In genomic region chr11:72041364-72042058, GRCh38 we compare ENCODE assay signal across 8 cellular contexts. TPM values are rescaled to one million over a fixed set of nuclear protein-coding genes. Genes with fewer than 3 reads are reported as not detected.
DNase-seq lines count a peak whose midpoint lies in the region; ATAC-seq and TF ChIP-seq lines count a peak whose summit lies in the region.

No MANE protein-coding gene starts in this region.

- no peaks in the 10 kb centered on the region for H3K9me3 Mint-ChIP-seq in CD4-positive, CD25-positive, alpha-beta regulatory T cell
- no peaks in the 10 kb centered on the region for H3K9me3 Mint-ChIP-seq in naive thymus-derived CD8-positive, alpha-beta T cell

- H3K36me3 Mint-ChIP-seq in CD4-positive, CD25-positive, alpha-beta regulatory T cell = no peaks in the 10 kb centered on the region
- H3K36me3 Mint-ChIP-seq in naive thymus-derived CD8-positive, alpha-beta T cell = peaks cover 0 to 4% (median 0%) of the 10 kb centered on the region in 3 donors

- peak overlapping the region; percentile 94 for H3K27ac ChIP-seq in CD4-positive, CD25-positive, alpha-beta regulatory T cell (ENCODE audit: insufficient read depth, low read length, poor library complexity, severe bottlenecking)
- H3K27ac ChIP-seq in OCI-LY7 (ENCODE audit: low read depth, low read length, poor library complexity, severe bottlenecking) (peak overlapping the region; percentile 52), thoracic aorta (peak overlapping the region; percentile 93 to 94)

- peaks cover 46% of the 10 kb centered on the region; the same call in 1 of the 2 replicates for H3K79me2 ChIP-seq in OCI-LY7 (ENCODE audit: insufficient read depth, low read depth, low read length)

- H3K9me2 ChIP-seq in OCI-LY7 (ENCODE audit: insufficient read depth, low read length) = no peaks in the 10 kb centered on the region

- H3K4me1 ChIP-seq in CD4-positive, CD25-positive, alpha-beta regulatory T cell (ENCODE audit: control insufficient read depth, insufficient read depth, low read length, poor library complexity, severe bottlenecking) = peaks cover 64% of the 10 kb centered on the region
- H3K4me1 ChIP-seq in OCI-LY7 (ENCODE audit: insufficient read depth, low read length, poor library complexity, severe bottlenecking) (peaks cover 66% of the 10 kb centered on the region), thoracic aorta (ENCODE audit: control insufficient read depth in 1 of 2, low read depth in 2 of 2) (peaks cover 40 to 48% of the 10 kb centered on the region in 2 donors)

- H4K20me1 ChIP-seq in OCI-LY7 (ENCODE audit: insufficient read depth, low read length) = peaks cover 33% of the 10 kb centered on the region

- no peaks in the 10 kb centered on the region for H3K36me3 ChIP-seq in CD4-positive, CD25-positive, alpha-beta regulatory T cell (ENCODE audit: control insufficient read depth, insufficient read depth, low read length)
- peaks cover under 1% of the 10 kb centered on the region; the same call in 1 of the 2 replicates for H3K36me3 ChIP-seq in OCI-LY7 (ENCODE audit: insufficient read depth, low read length)
- no peaks in the 10 kb centered on the region for H3K36me3 ChIP-seq in thoracic aorta

- no peak overlapping the region for H3K27ac Mint-ChIP-seq in CD4-positive, CD25-positive, alpha-beta regulatory T cell
- H3K27ac Mint-ChIP-seq in naive thymus-derived CD8-positive, alpha-beta T cell = no peak overlapping the region

- peak; percentile 17 to 70 (median 57) for DNase-seq in CD4-positive, CD25-positive, alpha-beta regulatory T cell
- DNase-seq in OCI-LY7 (ENCODE audit: low spot score) = peak; percentile 27
- peak; percentile 51 for DNase-seq in activated effector memory CD4-positive, alpha-beta T cell treated with Interleukin-2 at 50 U/mL for 16 hours
- peak; percentile 88 for DNase-seq in fibroblast of villous mesenchyme (ENCODE audit: low read depth)
- peak; percentile 20 to 69 (median 46) for DNase-seq in naive thymus-derived CD8-positive, alpha-beta T cell
- DNase-seq in thoracic aorta (ENCODE audit: low spot score) = peak; percentile 17

- H2AFZ ChIP-seq in OCI-LY7 (ENCODE audit: low read length) = no peak overlapping the region

- H3K27me3 Mint-ChIP-seq in CD4-positive, CD25-positive, alpha-beta regulatory T cell = no peaks in the 10 kb centered on the region
- no peaks in the 10 kb centered on the region for H3K27me3 Mint-ChIP-seq in naive thymus-derived CD8-positive, alpha-beta T cell

- intact Hi-C loops in OCI-LY7 (cut with micrococcal nuclease; ENCODE audit: unreplicated experiment) = no loop called here

- POLR2A ChIA-PET in OCI-LY7 (lab: Charles Lee) = interaction anchor here (2.3 kb wide), 1 partner anchor 38 kb away, joined by 9 read pairs; the partner anchor contains the start of gene NUMA1
- POLR2A ChIA-PET in naive thymus-derived CD8-positive, alpha-beta T cell (lab: Charles Lee) = interaction anchor here (1.2 to 7.3 kb wide), 17 partner anchors 8 to 181 kb away, joined by 3 to 85 read pairs (median 7); partner anchors contain the start of genes ANAPC15, LAMTOR1, LRRC51 and NUMA1

- TF ChIP-seq CTCF in OCI-LY7 (conservative IDR thresholded peaks at IDR 0.05; ENCODE audit: low read length) (no peak), fibroblast of villous mesenchyme (IDR thresholded peaks at IDR 0.05; ENCODE audit: insufficient read depth, low read depth, low read length) (no peak), thoracic aorta (IDR thresholded peaks at IDR 0.05) (no peak)

- H3K9me3 ChIP-seq in CD4-positive, CD25-positive, alpha-beta regulatory T cell (ENCODE audit: control insufficient read depth in 2 of 2, low read length in 2 of 2) = no peaks in the 10 kb centered on the region
- H3K9me3 ChIP-seq in OCI-LY7 (ENCODE audit: low read length) = no peaks in the 10 kb centered on the region
- H3K9me3 ChIP-seq in thoracic aorta = no peaks in the 10 kb centered on the region

- peak overlapping the region; percentile 90 for H3K4me2 ChIP-seq in OCI-LY7 (ENCODE audit: low read length)

- peak; percentile 31 to 41 for ATAC-seq in CD4-positive, CD25-positive, alpha-beta regulatory T cell (ENCODE audit: low read depth in 2 of 2)
- ATAC-seq in HG03175 (IDR thresholded peaks at IDR 0.05; ENCODE audit: unreplicated experiment) (peak; percentile 40), thoracic aorta (ENCODE audit: insufficient number of reproducible peaks, low FRiP score, low read depth) (peak; percentile 26), GM19397 (IDR thresholded peaks at IDR 0.05; ENCODE audit: unreplicated experiment) (no peak)
- ATAC-seq in naive thymus-derived CD8-positive, alpha-beta T cell = peak; percentile 35

- CTCF ChIA-PET in OCI-LY7 (lab: Charles Lee; ENCODE audit: unreplicated experiment) = no interaction called here

- peaks cover 21 to 47% (median 35%) of the 10 kb centered on the region in 4 donors for H3K4me1 Mint-ChIP-seq in CD4-positive, CD25-positive, alpha-beta regulatory T cell
- peaks cover 31 to 39% (median 36%) of the 10 kb centered on the region in 4 donors for H3K4me1 Mint-ChIP-seq in naive thymus-derived CD8-positive, alpha-beta T cell

- peak overlapping the region; percentile 90 for H3K4me3 ChIP-seq in CD4-positive, CD25-positive, alpha-beta regulatory T cell (ENCODE audit: low read depth, low read length)
- H3K4me3 ChIP-seq in OCI-LY7 (ENCODE audit: low read depth, low read length, poor library complexity, severe bottlenecking) (peak overlapping the region; percentile 66), fibroblast of villous mesenchyme (ENCODE audit: low read depth, low read length) (peak overlapping the region; percentile 69), thoracic aorta (peak overlapping the region; percentile 75)

- no peaks in the 10 kb centered on the region for H3K27me3 ChIP-seq in CD4-positive, CD25-positive, alpha-beta regulatory T cell (ENCODE audit: control insufficient read depth, insufficient read depth, low read length)
- H3K27me3 ChIP-seq in thoracic aorta (replicated peaks; ENCODE audit: insufficient read depth) = no peaks in the 10 kb centered on the region

- no peak overlapping the region for H3K4me3 Mint-ChIP-seq in CD4-positive, CD25-positive, alpha-beta regulatory T cell
- no peak overlapping the region for H3K4me3 Mint-ChIP-seq in naive thymus-derived CD8-positive, alpha-beta T cell

- BruUV-seq in OCI-LY7 (replicated peaks; lab: Mats Ljungman, UMichigan) = no TSS peak

RNA-seq across cellular contexts. Expression of gene NUMA1, which starts 38.8 kb away (rescaled TPM):
- 272 TPM for total RNA-seq in CD4-positive, CD25-positive, alpha-beta regulatory T cell
- polyA plus RNA-seq in CD4-positive, CD25-positive, alpha-beta regulatory T cell = 10 to 100 TPM; 14.0 to 27.2 (median 20.5) TPM
- total RNA-seq in OCI-LY7 (2014; rRNA removed; shearing (Covaris generic)) = 159 and 160 TPM in 2 replicates
- total RNA-seq in OCI-LY7 (2022) (148 and 172 TPM in 2 replicates), fibroblast of villous mesenchyme (158 and 169 TPM in 2 replicates), thoracic aorta (100 to 1,000 TPM; 282 to 286 TPM)
- total RNA-seq in naive thymus-derived CD8-positive, alpha-beta T cell = 100 to 1,000 TPM; 436 to 442 TPM
- polyA plus RNA-seq in naive thymus-derived CD8-positive, alpha-beta T cell = 100 to 1,000 TPM in 1 of 3 donors, 10 to 100 TPM in 2; 12.0 to 119 (median 30.6) TPM

RNA-seq across cellular contexts. Expression of gene LRRC51, which starts 39.1 kb away (rescaled TPM):
- 1.5 TPM for total RNA-seq in CD4-positive, CD25-positive, alpha-beta regulatory T cell
- 1 to 10 TPM; 2.8 to 9.4 (median 6.3) TPM for polyA plus RNA-seq in CD4-positive, CD25-positive, alpha-beta regulatory T cell
- total RNA-seq in OCI-LY7 (2014; rRNA removed; shearing (Covaris generic)) = 15.3 and 21.1 TPM in 2 replicates
- 9.9 and 10.8 TPM in 2 replicates for total RNA-seq in OCI-LY7 (2022)
- total RNA-seq in fibroblast of villous mesenchyme = 4.3 and 5.5 TPM in 2 replicates
- total RNA-seq in naive thymus-derived CD8-positive, alpha-beta T cell = 1 to 10 TPM; 5.0 to 6.6 TPM
- 1 to 10 TPM; 1.5 to 3.1 (median 2.5) TPM for polyA plus RNA-seq in naive thymus-derived CD8-positive, alpha-beta T cell
- total RNA-seq in thoracic aorta = 10 to 100 TPM in 1 of 2 donors, 1 to 10 TPM in 1; 6.1 to 24.0 TPM

RNA-seq across cellular contexts. Expression of gene IL18BP, which starts 42.8 kb away (rescaled TPM):
- 22.8 TPM for total RNA-seq in CD4-positive, CD25-positive, alpha-beta regulatory T cell
- polyA plus RNA-seq in CD4-positive, CD25-positive, alpha-beta regulatory T cell = 10 to 100 TPM; 10.4 to 19.1 (median 12.5) TPM
- 4.2 and 5.7 TPM in 2 replicates for total RNA-seq in OCI-LY7 (2014; rRNA removed; shearing (Covaris generic))
- 10.3 and 12.4 TPM in 2 replicates for total RNA-seq in OCI-LY7 (2022)
- 2.6 and 4.2 TPM in 2 replicates for total RNA-seq in fibroblast of villous mesenchyme
- 10 to 100 TPM; 15.1 to 19.6 TPM for total RNA-seq in naive thymus-derived CD8-positive, alpha-beta T cell
- polyA plus RNA-seq in naive thymus-derived CD8-positive, alpha-beta T cell = 10 to 100 TPM in 1 of 3 donors, 1 to 10 TPM in 2; 7.4 to 15.8 (median 8.6) TPM
- 10 to 100 TPM; 20.2 to 32.2 TPM for total RNA-seq in thoracic aorta

Comparison
In these comparisons a context has a peak if more than half of its experiments do, and no peak if none do; other contexts are left out.
1. DNase-seq: peak in every context shown above with its lines; median percentile 88 in fibroblast of villous mesenchyme; 57 in CD4-positive, CD25-positive, alpha-beta regulatory T cell; 51 in activated effector memory CD4-positive, alpha-beta T cell treated with Interleukin-2 at 50 U/mL for 16 hours; 46 in naive thymus-derived CD8-positive, alpha-beta T cell; 27 in OCI-LY7; 17 in thoracic aorta.